ENCODE assay signal across 9 cellular contexts in the genomic region with DNA sequence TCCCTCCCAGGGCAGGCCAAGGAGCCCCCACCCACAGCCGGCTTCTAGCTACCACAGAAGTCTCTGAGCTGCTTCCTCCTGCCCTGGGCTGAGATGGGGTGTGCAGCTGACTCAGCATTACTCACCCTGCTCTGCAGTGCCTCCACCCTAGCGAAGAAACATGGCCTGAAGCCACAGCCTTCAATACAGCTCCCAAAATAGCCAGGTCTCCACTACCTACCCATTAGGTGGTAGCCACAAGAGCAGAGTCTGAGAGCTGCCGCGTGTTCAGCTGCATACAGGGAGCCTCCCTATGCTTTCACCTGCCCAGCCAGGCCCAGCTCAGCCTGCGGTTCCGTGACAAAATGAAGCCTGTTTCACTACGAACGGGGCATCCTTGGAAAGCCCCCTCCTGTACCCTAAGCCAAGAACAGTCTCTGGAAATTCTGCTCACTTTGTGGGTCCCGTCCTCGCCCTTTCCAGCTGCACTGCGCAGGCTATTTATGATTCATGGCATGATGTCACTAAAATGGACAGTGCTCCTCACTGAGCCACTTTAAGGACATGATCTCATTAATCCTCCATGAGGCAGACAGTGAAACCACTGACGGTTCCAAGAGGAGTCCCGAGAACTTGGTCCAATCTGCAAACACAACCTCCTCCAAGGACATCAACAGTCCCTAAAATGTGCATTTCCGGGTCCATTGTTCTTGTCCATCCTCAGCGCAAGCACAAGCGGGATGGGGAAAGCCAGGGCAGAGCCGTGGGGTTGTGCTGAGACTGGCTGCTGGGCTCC. TPM values are rescaled to one million over a fixed set of nuclear protein-coding genes. Genes with fewer than 3 reads are reported as not detected.
DNase-seq lines count a peak whose midpoint lies in the region; ATAC-seq, FAIRE-seq and TF ChIP-seq lines count a peak whose summit lies in the region.
"Had no signal": no experiment of that assay in that cellular context is flagged by ENCODE, and none has a peak within 500 bp of the region (broad histone marks: within the 10 kb centered on the region; RNA-seq: fewer than 3 reads in every experiment).

No MANE protein-coding gene starts in this region.

- H3K36me3 ChIP-seq in HepG2 (replicated peaks in 1 of 2; ENCODE audit: control insufficient read depth in 1 of 2, insufficient read depth in 2 of 2, low read length in 2 of 2) = peaks cover 69 to 97% of the 10 kb centered on the region in 2 experiments

- in situ Hi-C loops in HepG2 (cut with HindIII; ENCODE audit: extremely low pct_ligation_motif_present, low pct_unique_long_range_greater_than_20kb) = no loop called here

- H3K27me3 ChIP-seq in HepG2 (ENCODE audit: control insufficient read depth in 1 of 2, insufficient read depth in 2 of 2, low read length in 2 of 2) = no peaks in the 10 kb centered on the region; a peak in 1 of 5 replicates

- ATAC-seq in HG03442 (IDR thresholded peaks at IDR 0.05; ENCODE audit: unreplicated experiment) = peak; percentile 82
- ATAC-seq in HepG2 = no peak

- TF ChIP-seq EP300 in HepG2 (IDR thresholded peaks at IDR 0.05; ENCODE audit: low read depth in 2 of 2, low read length in 2 of 2) (no peak), HepG2 (CRISPR knock-in tag; IDR thresholded peaks at IDR 0.05; ENCODE audit: borderline replicate concordance) (no peak)

- BruUV-seq in MCF 10A (replicated peaks; lab: Mats Ljungman, UMichigan) = no TSS peak
- no TSS peak for BruUV-seq in HepG2 (replicated peaks; lab: Mats Ljungman, UMichigan)

- H3K9me3 ChIP-seq in HepG2 (ENCODE audit: low read length) = no peaks in the 10 kb centered on the region

- TF ChIP-seq RAD21 in HepG2 (CRISPR knock-in tag; IDR thresholded peaks at IDR 0.05) = no peak

- H3K36me3 Mint-ChIP-seq in MCF 10A (ENCODE audit: insufficient read depth, unreplicated experiment) = peaks cover 77% of the 10 kb centered on the region

- peaks cover 28% of the 10 kb centered on the region for H4K20me1 ChIP-seq in HepG2 (ENCODE audit: insufficient read depth, low read length)

- CTCF ChIA-PET in MCF 10A (lab: Yijun Ruan, JAX) (interaction anchor here (0.6 to 1.5 kb wide), 11 partner anchors 8 to 333 kb away, joined by 3 to 4 read pairs (median 3); no protein-coding TSS in a partner anchor), HepG2 (lab: Yijun Ruan, JAX; ENCODE audit: low intra/inter-chr PET ratio, low total read pairs) (no interaction called here)

- intact Hi-C loops in MCF 10A (cut with micrococcal nuclease) (loop anchor here (1.0 kb wide), 1 partner anchor 10 kb away; no protein-coding TSS in a partner anchor), HepG2 (cut with micrococcal nuclease; ENCODE audit: unreplicated experiment) (no loop called here)

- H3K27ac Mint-ChIP-seq in MCF 10A (ENCODE audit: low read depth, unreplicated experiment) = peak overlapping the region; percentile 41

- WGBS in HepG2 (ENCODE audit: low lambda C conversion rate) = 93% methylated on average over 15 of the region's 17 CpGs

- H3K4me1 Mint-ChIP-seq in MCF 10A (ENCODE audit: insufficient read depth, unreplicated experiment) = peaks cover 33% of the 10 kb centered on the region

- H3K27ac ChIP-seq in HepG2 (ENCODE audit: extremely low read length, insufficient read depth, low read length) = no peak overlapping the region
- H3K27ac ChIP-seq: 22Rv1 had no signal

- no peak for FAIRE-seq in HepG2 (lab: Jason Lieb, UNC)

- TF ChIP-seq POLR2A in HepG2 (IDR thresholded peaks at IDR 0.05; ENCODE audit: insufficient read depth in 1 of 2, low read depth in 2 of 2, low read length in 2 of 2) = no peak

- H3K27me3 Mint-ChIP-seq in MCF 10A (ENCODE audit: insufficient read depth, unreplicated experiment) = no peaks in the 10 kb centered on the region

- TF ChIP-seq CTCF in MCF 10A (IDR thresholded peaks at IDR 0.05; ENCODE audit: unreplicated experiment) (no peak), HepG2 (CRISPR knock-in tag; IDR thresholded peaks at IDR 0.05) (no peak)

- H2AFZ ChIP-seq in HepG2 (ENCODE audit: low read length) = no peak overlapping the region

- peak; percentile 6 for DNase-seq in NCI-H2107 treated with DMSO at 0.1 percent for 48 hours (lab: John Stamatoyannopoulos, UW; ENCODE audit: unreplicated experiment)
- no peak for DNase-seq in NCI-H2107 (lab: John Stamatoyannopoulos, UW)
- peak; percentile 40 to 64 (median 54) for DNase-seq in activated CD4-positive, CD25-positive, alpha-beta regulatory T cell (lab: John Stamatoyannopoulos, UW)
- DNase-seq in MCF 10A (ENCODE audit: unreplicated experiment) = peak; percentile 94
- DNase-seq in HepG2 (ENCODE audit: low spot score) = no peak
- DNase-seq in stimulated activated CD8-positive, alpha-beta memory T cell treated with anti-CD3 and anti-CD28 coated beads, Interleukin-12 subunit alpha, Interleukin-12 subunit beta, amount 100 ng/mL, for 24 hours (ENCODE audit: extremely low read depth) = peak; percentile 69
- DNase-seq in NCI-H1092 (lab: John Stamatoyannopoulos, UW) = no peak

- no peaks in the 10 kb centered on the region for H3K9me3 Mint-ChIP-seq in MCF 10A (ENCODE audit: unreplicated experiment)

- peaks cover 12% of the 10 kb centered on the region for H3K79me2 ChIP-seq in HepG2 (ENCODE audit: insufficient read depth, low read length)

- H3K4me2 ChIP-seq in HepG2 (ENCODE audit: low read depth, low read length) = no peak overlapping the region

- peak overlapping the region; percentile 33 for H3K4me3 Mint-ChIP-seq in MCF 10A (ENCODE audit: unreplicated experiment)

- POLR2A ChIA-PET in MCF 10A (lab: Yijun Ruan, JAX) = interaction anchor here (0.6 to 3.1 kb wide), 14 partner anchors 9 to 1655 kb away, joined by 3 to 52 read pairs (median 4); partner anchors contain the start of genes SLC2A9 and WDR1
- POLR2A ChIA-PET in HepG2 (lab: Yijun Ruan, JAX) = interaction anchor here (1.1 kb wide), 1 partner anchor 12 kb away, joined by 4 read pairs; no protein-coding TSS in a partner anchor

- no peak overlapping the region for H3K9ac ChIP-seq in HepG2 (ENCODE audit: insufficient read depth, low read depth, low read length)

- peaks cover 14% of the 10 kb centered on the region; the same call in 1 of the 2 replicates for H3K4me1 ChIP-seq in HepG2 (ENCODE audit: insufficient read depth, low read length)

- H3K4me3 ChIP-seq in HepG2 (replicated peaks in 1 of 3; ENCODE audit: insufficient read depth in 1 of 3, low read depth in 2 of 3, low read length in 3 of 3) = no peak overlapping the region

TF ChIP-seq in HepG2, 621 proteins besides CTCF, POLR2A, EP300 and RAD21 (continues in another document):
- TF ChIP-seq MIXL1 (CRISPR knock-in tag; IDR thresholded peaks at IDR 0.05) = no peak
- no peak for TF ChIP-seq ZBTB49 (CRISPR knock-in tag; IDR thresholded peaks at IDR 0.05; ENCODE audit: borderline replicate concordance)

RNA-seq across cellular contexts. Expression of gene WDR1, which starts 20.2 kb away (rescaled TPM):
- total RNA-seq in MCF 10A (2022) (240 and 246 TPM in 2 replicates), HepG2 (2016; rRNA removed; fragmentation: Illumina TruSeq; extraction: Trizol) (106 and 120 TPM in 2 replicates)
- 50.7 and 51.7 TPM in 2 replicates for total RNA-seq in HepG2 (2016; cell fraction: cytosol; rRNA removed; fragmentation: Illumina TruSeq; extraction: Trizol; ENCODE audit: low read depth)
- total RNA-seq in HepG2 (2016; cell fraction: insoluble cytoplasmic fraction; rRNA removed; fragmentation: Illumina TruSeq; extraction: Trizol) = 98.1 and 109 TPM in 2 replicates
- total RNA-seq in HepG2 (2016; cell fraction: membrane; rRNA removed; fragmentation: Illumina TruSeq; extraction: Trizol) = 54.9 and 56.0 TPM in 2 replicates
- total RNA-seq in HepG2 (2016; cell fraction: nucleus; rRNA removed; fragmentation: Illumina TruSeq; extraction: Trizol) = 57.3 and 65.4 TPM in 2 replicates
- 198 and 199 TPM in 2 replicates for polyA plus RNA-seq in HepG2 (2011; rRNA removed)
- polyA plus RNA-seq in HepG2 (2011; cell fraction: cytosol; rRNA removed) = 187 and 226 TPM in 2 replicates
- polyA plus RNA-seq in HepG2 (2011; cell fraction: nucleus; rRNA removed) = 166 and 177 TPM in 2 replicates
- 117 and 122 TPM in 2 replicates for polyA plus RNA-seq in HepG2 (2012)
- 33.9 and 35.4 TPM in 2 replicates for polyA plus RNA-seq in HepG2 (2016; cell fraction: cytosol; fragmentation: Illumina TruSeq; extraction: Trizol; ENCODE audit: low read depth)
- 136 and 179 TPM in 2 replicates for polyA plus RNA-seq in HepG2 (2016; cell fraction: insoluble cytoplasmic fraction; fragmentation: Illumina TruSeq; extraction: Trizol; ENCODE audit: low read depth)
- polyA plus RNA-seq in HepG2 (2016; cell fraction: membrane; fragmentation: Illumina TruSeq; extraction: Trizol; ENCODE audit: low read depth) = 47.7 and 51.7 TPM in 2 replicates
- 118 and 124 TPM in 2 replicates for polyA plus RNA-seq in HepG2 (2016; cell fraction: nucleus; fragmentation: Illumina TruSeq; extraction: Trizol; ENCODE audit: insufficient read depth, low read depth)
- polyA minus RNA-seq in HepG2 (2011; rRNA and poly(A)+ RNA removed; ENCODE audit: low replicate concordance) = 149 and 296 TPM in 2 replicates
- 111 and 136 TPM in 2 replicates for polyA minus RNA-seq in HepG2 (2011; cell fraction: cytosol; rRNA and poly(A)+ RNA removed)
- 82.2 and 96.2 TPM in 2 replicates for polyA minus RNA-seq in HepG2 (2011; cell fraction: nucleus; rRNA and poly(A)+ RNA removed)

Comparison
In these comparisons a context has a peak if more than half of its experiments do, and no peak if none do; other contexts are left out.
1. DNase-seq: peak in NCI-H2107 treated with DMSO at 0.1 percent for 48 hours (single experiment), activated CD4-positive, CD25-positive, alpha-beta regulatory T cell (4 of 4), MCF 10A (single experiment) and stimulated activated CD8-positive, alpha-beta memory T cell treated with anti-CD3 and anti-CD28 coated beads, Interleukin-12 subunit alpha, Interleukin-12 subunit beta, amount 100 ng/mL, for 24 hours (single experiment); none in NCI-H2107 (single experiment), HepG2 (single experiment) and NCI-H1092 (single experiment).